In genomic region chr19:30116530-30116929, GRCh38 we compare ENCODE assay signal across 2 cellular contexts.
TF ChIP-seq lines count a peak whose summit lies in the region.

No MANE protein-coding gene starts in this region.

TF ChIP-seq in HEK293, 187 proteins besides CTCF, POLR2A, EP300 and RAD21 (continued from another document and continues in another):
- TF ChIP-seq ZNF518A (tag by site-specific recombination; conservative IDR thresholded peaks at IDR 0.05; ENCODE audit: low read depth) (no peak), ZNF785 (tag by site-specific recombination; IDR thresholded peaks at IDR 0.05) (0 out of 2 replicates have a peak, but pooled peaks have one; percentile 12), ZNF114 (tag by site-specific recombination; IDR thresholded peaks at IDR 0.05) (peak; percentile 59; the same call in 1 of the 2 replicates), ZSCAN4 (tag by site-specific recombination; IDR thresholded peaks at IDR 0.05) (peak; percentile 95), ZNF202 (tag by site-specific recombination; IDR thresholded peaks at IDR 0.05; ENCODE audit: borderline replicate concordance) (no peak), ZNF155 (tag by site-specific recombination; IDR thresholded peaks at IDR 0.05) (0 out of 2 replicates have a peak, but pooled peaks have one; percentile 78), ZNF473 (tag by site-specific recombination; IDR thresholded peaks at IDR 0.05) (peak; percentile 62), ZNF514 (tag by site-specific recombination; IDR thresholded peaks at IDR 0.05) (peak; percentile 32; the same call in 1 of the 2 replicates), ZNF148 (tag by site-specific recombination; IDR thresholded peaks at IDR 0.05; ENCODE audit: borderline replicate concordance) (peak; percentile 25; the same call in 1 of the 2 replicates), ZFHX2 (tag by site-specific recombination; conservative IDR thresholded peaks at IDR 0.05) (peak; percentile 58), ZNF24 (tag by site-specific recombination; IDR thresholded peaks at IDR 0.05) (no peak), ZNF776 (tag by site-specific recombination; IDR thresholded peaks at IDR 0.05; ENCODE audit: borderline replicate concordance) (no peak; the same call in 1 of the 2 replicates), ZNF76 (tag by site-specific recombination; IDR thresholded peaks at IDR 0.05; ENCODE audit: borderline replicate concordance, low read depth) (peak; percentile 36; the same call in 1 of the 2 replicates), ZNF521 (tag by site-specific recombination; IDR thresholded peaks at IDR 0.05) (peak; percentile 18; the same call in 1 of the 2 replicates), ZNF311 (tag by site-specific recombination; IDR thresholded peaks at IDR 0.05; ENCODE audit: borderline replicate concordance) (0 out of 2 replicates have a peak, but pooled peaks have one; percentile 5), EGR2 (tag by site-specific recombination; IDR thresholded peaks at IDR 0.05; ENCODE audit: low read depth) (peak; percentile 43), ZNF121 (tag by site-specific recombination; IDR thresholded peaks at IDR 0.05) (no peak)
- TF ChIP-seq, protein P1, sequence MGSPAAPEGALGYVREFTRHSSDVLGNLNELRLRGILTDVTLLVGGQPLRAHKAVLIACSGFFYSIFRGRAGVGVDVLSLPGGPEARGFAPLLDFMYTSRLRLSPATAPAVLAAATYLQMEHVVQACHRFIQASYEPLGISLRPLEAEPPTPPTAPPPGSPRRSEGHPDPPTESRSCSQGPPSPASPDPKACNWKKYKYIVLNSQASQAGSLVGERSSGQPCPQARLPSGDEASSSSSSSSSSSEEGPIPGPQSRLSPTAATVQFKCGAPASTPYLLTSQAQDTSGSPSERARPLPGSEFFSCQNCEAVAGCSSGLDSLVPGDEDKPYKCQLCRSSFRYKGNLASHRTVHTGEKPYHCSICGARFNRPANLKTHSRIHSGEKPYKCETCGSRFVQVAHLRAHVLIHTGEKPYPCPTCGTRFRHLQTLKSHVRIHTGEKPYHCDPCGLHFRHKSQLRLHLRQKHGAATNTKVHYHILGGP (tag by site-specific recombination; IDR thresholded peaks at IDR 0.05) = 0 out of 2 replicates have a peak, but pooled peaks have one; percentile 17

TF ChIP-seq in GM12878, 131 proteins besides CTCF, POLR2A, EP300 and RAD21 (continued from another document):
- TF ChIP-seq HSF1 (IDR thresholded peaks at IDR 0.05; ENCODE audit: low read depth, low read length) = no peak
- no peak for TF ChIP-seq PML (IDR thresholded peaks at IDR 0.05; ENCODE audit: low read length)
- TF ChIP-seq IKZF1 (conservative IDR thresholded peaks at IDR 0.05) = no peak
- TF ChIP-seq MTA3 (IDR thresholded peaks at IDR 0.05; ENCODE audit: borderline replicate concordance, low read length) = no peak
- no peak for TF ChIP-seq TCF7 (IDR thresholded peaks at IDR 0.05; ENCODE audit: borderline replicate concordance)
- TF ChIP-seq STAT1 (conservative IDR thresholded peaks at IDR 0.05) = no peak
- no peak for TF ChIP-seq YBX1 (IDR thresholded peaks at IDR 0.05)
